In genomic region chr14:51684760-51685159, GRCh38 we compare ENCODE assay signal across 27 cellular contexts.
"Had no signal": no experiment of that assay in that cellular context is flagged by ENCODE, and none has a peak within 500 bp of the region (broad histone marks: within the 10 kb centered on the region; RNA-seq: fewer than 3 reads in every experiment).

No MANE protein-coding gene starts in this region.

- H3K36me3 ChIP-seq: ascending aorta, colonic mucosa, left lung, prostate gland, right atrium auricular region, thyroid gland, vagina had no signal

- H3K36me3 Mint-ChIP-seq: activated naive CD4-positive, alpha-beta T cell treated with anti-CD3 and anti-CD28 coated beads, Interleukin-2, amount 50 U/mL, for 24 hours; natural killer cell had no signal

- H3K27ac ChIP-seq: ascending aorta, colonic mucosa, dorsolateral prefrontal cortex, foreskin keratinocyte, left lung, prostate gland, right atrium auricular region, thyroid gland, vagina had no signal

- DNase-seq: activated CD4-positive, alpha-beta T cell treated with anti-CD3 and anti-CD28 coated beads for 1 hour; activated CD4-positive, alpha-beta T cell treated with anti-CD3 and anti-CD28 coated beads, Interleukin-2, amount 50 U/mL, for 1 hour; activated CD8-positive, alpha-beta T cell treated with anti-CD3 and anti-CD28 coated beads, Interleukin-2, amount 10 ng/mL, durations not matched to agents 7 days and 5 days; activated gamma-delta T cell; colonic mucosa; dorsolateral prefrontal cortex; effector memory CD8-positive, alpha-beta T cell; foreskin keratinocyte; kidney glomerular epithelial cell; left lung; midbrain; natural killer cell; stimulated activated CD4-positive, alpha-beta T cell treated with anti-CD3 and anti-CD28 coated beads, Interleukin-12 subunit alpha, Interleukin-12 subunit beta, amount 100 ng/mL, for 4 hours; stimulated activated CD4-positive, alpha-beta T cell treated with anti-CD3 and anti-CD28 coated beads, Interleukin-4, amount 100 ng/mL, for 4 hours; substantia nigra; T-helper 1 cell; thyroid gland had no signal

- H3K9me3 Mint-ChIP-seq: activated naive CD4-positive, alpha-beta T cell treated with anti-CD3 and anti-CD28 coated beads, Interleukin-2, amount 50 U/mL, for 24 hours; activated T-helper 1 cell treated with anti-CD3 and anti-CD28 coated beads, Interleukin-12 subunit alpha, Interleukin-12 subunit beta, Interleukin-2, Interleukin-4 antibody, amounts not matched to agents 30 ng/mL and 10 ng/mL and 1 ng/mL, durations not matched to agents 14 hours and 24 hours and 36 hours; effector memory CD8-positive, alpha-beta T cell; natural killer cell; stimulated activated naive CD8-positive, alpha-beta T cell treated with anti-CD3 and anti-CD28 coated beads, Interleukin-15, Interleukin-2, amounts not matched to agents 100 ng/mL and 50 ng/mL, for 24 hours had no signal

- H3K4me1 ChIP-seq: colonic mucosa, left lung, prostate gland, right atrium auricular region had no signal

- H3K27me3 Mint-ChIP-seq: activated naive CD4-positive, alpha-beta T cell treated with anti-CD3 and anti-CD28 coated beads, Interleukin-2, amount 50 U/mL, for 24 hours had no signal

- H3K4me3 Mint-ChIP-seq: activated CD8-positive, alpha-beta T cell treated with anti-CD3 and anti-CD28 coated beads, Interleukin-2, amount 10 ng/mL, durations not matched to agents 7 days and 5 days; activated naive CD4-positive, alpha-beta T cell treated with anti-CD3 and anti-CD28 coated beads, Interleukin-2, amount 50 U/mL, for 24 hours; activated T-helper 1 cell treated with anti-CD3 and anti-CD28 coated beads, Interleukin-12 subunit alpha, Interleukin-12 subunit beta, Interleukin-2, Interleukin-4 antibody, amounts not matched to agents 30 ng/mL and 10 ng/mL and 1 ng/mL, durations not matched to agents 14 hours and 24 hours and 36 hours; effector memory CD8-positive, alpha-beta T cell; natural killer cell; stimulated activated naive CD8-positive, alpha-beta T cell treated with anti-CD3 and anti-CD28 coated beads, Interleukin-15, Interleukin-2, amounts not matched to agents 100 ng/mL and 50 ng/mL, for 24 hours had no signal

- FAIRE-seq: endothelial cell of umbilical vein, TTC549 had no signal

- H3K4me1 Mint-ChIP-seq: activated naive CD4-positive, alpha-beta T cell treated with anti-CD3 and anti-CD28 coated beads, Interleukin-2, amount 50 U/mL, for 24 hours; natural killer cell had no signal

- ATAC-seq: activated CD8-positive, alpha-beta T cell treated with anti-CD3 and anti-CD28 coated beads, Interleukin-2, amount 10 ng/mL, durations not matched to agents 7 days and 5 days; effector memory CD8-positive, alpha-beta T cell; foreskin keratinocyte; left lung; natural killer cell had no signal

- H3K27me3 ChIP-seq: ascending aorta, colonic mucosa, dorsolateral prefrontal cortex, foreskin keratinocyte, left lung, right atrium auricular region, thyroid gland, vagina had no signal

- H3K27ac Mint-ChIP-seq: activated CD8-positive, alpha-beta T cell treated with anti-CD3 and anti-CD28 coated beads, Interleukin-2, amount 10 ng/mL, durations not matched to agents 7 days and 5 days; activated naive CD4-positive, alpha-beta T cell treated with anti-CD3 and anti-CD28 coated beads, Interleukin-2, amount 50 U/mL, for 24 hours; activated T-helper 1 cell treated with anti-CD3 and anti-CD28 coated beads, Interleukin-12 subunit alpha, Interleukin-12 subunit beta, Interleukin-2, Interleukin-4 antibody, amounts not matched to agents 30 ng/mL and 10 ng/mL and 1 ng/mL, durations not matched to agents 14 hours and 24 hours and 36 hours; effector memory CD8-positive, alpha-beta T cell; natural killer cell; stimulated activated naive CD8-positive, alpha-beta T cell treated with anti-CD3 and anti-CD28 coated beads, Interleukin-15, Interleukin-2, amounts not matched to agents 100 ng/mL and 50 ng/mL, for 24 hours had no signal

- H3K4me3 ChIP-seq: ascending aorta, colonic mucosa, dorsolateral prefrontal cortex, left lung, lung, prostate gland, right atrium auricular region, thyroid gland, vagina had no signal

- H3K9me3 ChIP-seq: ascending aorta, colonic mucosa, left lung, prostate gland, right atrium auricular region, thyroid gland, vagina had no signal
